Comparison of ENCODE assay signal across 3 cellular contexts in genomic region chr4:39996811-39997210, GRCh38.
"Had no signal": no experiment of that assay in that cellular context is flagged by ENCODE, and none has a peak within 500 bp of the region (broad histone marks: within the 10 kb centered on the region; RNA-seq: fewer than 3 reads in every experiment).

No MANE protein-coding gene starts in this region.

- H3K4me3 ChIP-seq: GM12878 had no signal

- ATAC-seq: GM12878 had no signal

- DNase-seq: GDM1, GF-D8 had no signal
